Comparison of ENCODE assay signal across 18 cellular contexts in the genomic region with DNA sequence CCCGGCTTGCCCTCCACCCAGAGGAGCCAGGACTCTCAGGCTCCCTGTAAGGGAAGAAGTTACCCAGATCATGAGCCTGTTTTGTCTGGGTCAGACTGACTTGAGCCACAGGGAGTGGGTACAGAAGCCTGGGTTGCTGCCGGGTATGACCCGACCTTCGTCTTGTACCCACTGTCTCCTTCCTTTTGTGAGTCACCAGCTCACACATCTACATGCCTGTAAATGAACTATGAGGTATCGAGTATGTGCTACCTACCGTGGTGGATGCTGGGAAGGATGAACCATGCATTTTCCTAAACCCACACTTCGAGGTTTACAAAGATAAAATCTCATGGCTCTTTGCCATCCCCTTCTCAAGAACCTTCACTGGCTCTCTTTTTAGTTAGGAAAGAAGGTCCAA. TPM values are rescaled to one million over a fixed set of nuclear protein-coding genes. Genes with fewer than 3 reads are reported as not detected.
"Had no signal": no experiment of that assay in that cellular context is flagged by ENCODE, and none has a peak within 500 bp of the region (broad histone marks: within the 10 kb centered on the region; RNA-seq: fewer than 3 reads in every experiment).

No MANE protein-coding gene starts in this region.

- H3K36me3 Mint-ChIP-seq: activated naive CD8-positive, alpha-beta T cell treated with anti-CD3 and anti-CD28 coated beads, Interleukin-2, amount 10 ng/mL, durations not matched to agents 7 days and 5 days; natural killer cell had no signal

- H3K9me3 Mint-ChIP-seq: activated naive CD8-positive, alpha-beta T cell treated with anti-CD3 and anti-CD28 coated beads, Interleukin-2, amount 10 ng/mL, durations not matched to agents 7 days and 5 days; natural killer cell had no signal

- DNase-seq: activated CD8-positive, alpha-beta T cell treated with anti-CD3 and anti-CD28 coated beads, Interleukin-2, amount 10 ng/mL, durations not matched to agents 7 days and 5 days; activated naive CD4-positive, alpha-beta T cell treated with Interleukin-2 at 50 U/mL for 16 hours; activated naive CD8-positive, alpha-beta T cell treated with anti-CD3 and anti-CD28 coated beads, Interleukin-2, amount 10 ng/mL, durations not matched to agents 7 days and 5 days; anterior cingulate cortex; body of pancreas; caudate nucleus; dermis blood vessel endothelial cell; effector CD8-positive, alpha-beta T cell; hippocampal formation; left ventricle myocardium superior; midbrain; natural killer cell; stimulated activated CD4-positive, alpha-beta T cell treated with anti-CD3 and anti-CD28 coated beads, Interleukin-4, amount 100 ng/mL, for 24 hours; stomach; T-helper 9 cell had no signal

- ATAC-seq: activated CD8-positive, alpha-beta T cell treated with anti-CD3 and anti-CD28 coated beads, Interleukin-2, amount 10 ng/mL, durations not matched to agents 7 days and 5 days; body of pancreas; left ventricle myocardium superior; natural killer cell had no signal

- H3K4me3 ChIP-seq: body of pancreas, stomach, suprapubic skin, tibial nerve had no signal

- H3K27me3 ChIP-seq: stomach, suprapubic skin, tibial nerve had no signal

- H3K27ac Mint-ChIP-seq: activated CD8-positive, alpha-beta T cell treated with anti-CD3 and anti-CD28 coated beads, Interleukin-2, amount 10 ng/mL, durations not matched to agents 7 days and 5 days; activated naive CD8-positive, alpha-beta T cell treated with anti-CD3 and anti-CD28 coated beads, Interleukin-2, amount 10 ng/mL, durations not matched to agents 7 days and 5 days; natural killer cell; progenitor cell of endocrine pancreas had no signal

- H3K4me1 ChIP-seq: suprapubic skin had no signal

- H3K9me3 ChIP-seq: body of pancreas, stomach, suprapubic skin, tibial nerve had no signal

- H3K4me3 Mint-ChIP-seq: activated CD8-positive, alpha-beta T cell treated with anti-CD3 and anti-CD28 coated beads, Interleukin-2, amount 10 ng/mL, durations not matched to agents 7 days and 5 days; activated naive CD8-positive, alpha-beta T cell treated with anti-CD3 and anti-CD28 coated beads, Interleukin-2, amount 10 ng/mL, durations not matched to agents 7 days and 5 days; natural killer cell had no signal

- H3K36me3 ChIP-seq: stomach, suprapubic skin, tibial nerve had no signal

- H3K27ac ChIP-seq: body of pancreas, stomach, suprapubic skin, tibial nerve had no signal

- H3K4me1 Mint-ChIP-seq: activated naive CD8-positive, alpha-beta T cell treated with anti-CD3 and anti-CD28 coated beads, Interleukin-2, amount 10 ng/mL, durations not matched to agents 7 days and 5 days; natural killer cell had no signal

RNA-seq across cellular contexts. Expression of gene CACNA1D, which starts 56.9 kb away (rescaled TPM):
- total RNA-seq: activated naive CD8-positive, alpha-beta T cell treated with anti-CD3 and anti-CD28 coated beads, Interleukin-2, amount 10 ng/mL, durations not matched to agents 7 days and 5 days; dermis blood vessel endothelial cell had no signal
